15 cellular contexts compared by ENCODE assay signal in genomic region chr5:135236951-135237791, GRCh38.
DNase-seq lines count a peak whose midpoint lies in the region; ATAC-seq and TF ChIP-seq lines count a peak whose summit lies in the region.
"Had no signal": no experiment of that assay in that cellular context is flagged by ENCODE, and none has a peak within 500 bp of the region (broad histone marks: within the 10 kb centered on the region; RNA-seq: fewer than 3 reads in every experiment).

No MANE protein-coding gene starts in this region.

- no peaks in the 10 kb centered on the region for H3K79me2 ChIP-seq in mammary epithelial cell (ENCODE audit: insufficient read depth, low read length)

- H4K20me1 ChIP-seq in mammary epithelial cell (ENCODE audit: insufficient read depth, low read length): no peaks in the 10 kb centered on the region

- 78% methylated on average over 6 of the region's 9 CpGs for WGBS in mammary epithelial cell (ENCODE audit: low coverage, missing lambda C conversion rate)
- WGBS in sigmoid colon, 2 donors: 81 to 82% methylated on average over 9 of the region's 9 CpGs

- H3K4me2 ChIP-seq in mammary epithelial cell (ENCODE audit: insufficient read depth, low read depth, low read length): no peak overlapping the region

- H3K27me3 ChIP-seq in mammary epithelial cell (ENCODE audit: insufficient read depth, low read length) (no peaks in the 10 kb centered on the region), left ventricle myocardium inferior (ENCODE audit: low read depth) (no peaks in the 10 kb centered on the region), sigmoid colon (no peaks in the 10 kb centered on the region)
- H3K27me3 ChIP-seq: dorsolateral prefrontal cortex, pancreas had no signal

- TF ChIP-seq CTCF in mammary epithelial cell (conservative IDR thresholded peaks at IDR 0.05 in 1 of 2, IDR thresholded peaks at IDR 0.05 in 1 of 2; ENCODE audit: extremely low read depth in 1 of 2, insufficient read depth in 1 of 2, low read depth in 1 of 2, low read length in 2 of 2) (no peak), left ventricle myocardium inferior (IDR thresholded peaks at IDR 0.05; ENCODE audit: borderline replicate concordance) (no peak), sigmoid colon (IDR thresholded peaks at IDR 0.05) (no peak)

- DNase-seq in NCI-H446 treated with DMSO at 0.1 percent for 48 hours (lab: John Stamatoyannopoulos, UW) (peak; percentile 17), mammary epithelial cell (no peak), left ventricle myocardium inferior (peak; percentile 27), sigmoid colon (peak; percentile 68)
- DNase-seq in activated CD4-positive, alpha-beta T cell treated with anti-CD3 and anti-CD28 coated beads for 1 hour: no peak
- DNase-seq: activated CD4-positive, alpha-beta T cell treated with anti-CD3 and anti-CD28 coated beads, Interleukin-2, amount 10 ng/mL, durations not matched to agents 7 days and 5 days; midbrain; NCI-H1930; NCI-H748 treated with DMSO at 0.1 percent for 48 hours; pancreas; substantia nigra had no signal

- in situ Hi-C loops in mammary epithelial cell (cut with MboI; ENCODE audit: low sequenced_read_pairs in 2 of 2): no loop called here

- no peak for TF ChIP-seq EP300 in sigmoid colon (IDR thresholded peaks at IDR 0.05)

- peaks cover 30% of the 10 kb centered on the region for H3K4me1 ChIP-seq in mammary epithelial cell (ENCODE audit: insufficient read depth, low read length)
- peaks cover 30% of the 10 kb centered on the region for H3K4me1 ChIP-seq in left ventricle myocardium inferior
- peaks cover 0 to 65% (median 50%) of the 10 kb centered on the region in 4 donors for H3K4me1 ChIP-seq in sigmoid colon
- H3K4me1 ChIP-seq: pancreas had no signal

- H3K36me3 ChIP-seq in mammary epithelial cell (ENCODE audit: insufficient read depth, low read length) (no peaks in the 10 kb centered on the region), left ventricle myocardium inferior (no peaks in the 10 kb centered on the region), sigmoid colon (no peaks in the 10 kb centered on the region)
- H3K36me3 ChIP-seq: pancreas had no signal

- ATAC-seq in HG03025 (IDR thresholded peaks at IDR 0.05; ENCODE audit: low FRiP score, unreplicated experiment) (no peak), GM21786 (IDR thresholded peaks at IDR 0.05; ENCODE audit: unreplicated experiment) (no peak), GM19452 (IDR thresholded peaks at IDR 0.05; ENCODE audit: unreplicated experiment) (no peak)
- ATAC-seq: pancreas had no signal

- H3K4me3 ChIP-seq in mammary epithelial cell (replicated peaks in 1 of 3; ENCODE audit: insufficient read depth in 1 of 3, low read depth in 2 of 3, low read length in 3 of 3) (no peak overlapping the region), left ventricle myocardium inferior (no peak overlapping the region), sigmoid colon (no peak overlapping the region)
- H3K4me3 ChIP-seq: dorsolateral prefrontal cortex, pancreas had no signal

- no peak overlapping the region for H3K9ac ChIP-seq in mammary epithelial cell (ENCODE audit: insufficient read depth, low read length)

- CTCF ChIA-PET in mammary epithelial cell (lab: Charles Lee; ENCODE audit: low non-redundant PET): no interaction called here

- intact Hi-C loops in mammary epithelial cell (cut with micrococcal nuclease): no loop called here
- intact Hi-C loops in left ventricle myocardium inferior (cut with micrococcal nuclease): no loop called here
- intact Hi-C loops in sigmoid colon (cut with DNase I): no loop called here

- dilution Hi-C loops in mammary epithelial cell (cut with HindIII; ENCODE audit: low sequenced_read_pairs): no loop called here

- H3K27ac ChIP-seq in mammary epithelial cell (ENCODE audit: insufficient read depth, low read depth, low read length) (no peak overlapping the region), left ventricle myocardium inferior (replicated peaks) (no peak overlapping the region), sigmoid colon (no peak overlapping the region)
- H3K27ac ChIP-seq: dorsolateral prefrontal cortex, pancreas had no signal

- H3K9me3 ChIP-seq in mammary epithelial cell (replicated peaks; ENCODE audit: insufficient read depth, low read length): no peaks in the 10 kb centered on the region
- H3K9me3 ChIP-seq in left ventricle myocardium inferior (replicated peaks): no peaks in the 10 kb centered on the region
- no peaks in the 10 kb centered on the region for H3K9me3 ChIP-seq in sigmoid colon
- H3K9me3 ChIP-seq: pancreas had no signal

- peak overlapping the region; percentile 25 for H2AFZ ChIP-seq in mammary epithelial cell (ENCODE audit: low read depth, low read length)

- TF ChIP-seq POLR2A in sigmoid colon (IDR thresholded peaks at IDR 0.05): no peak

- BruUV-seq in mammary epithelial cell (replicated peaks; lab: Mats Ljungman, UMichigan): no TSS peak

Comparison
In these comparisons a context has a peak if more than half of its experiments do, and no peak if none do; other contexts are left out.
1. DNase-seq: peak in NCI-H446 treated with DMSO at 0.1 percent for 48 hours (single experiment), left ventricle myocardium inferior (single experiment) and sigmoid colon (single experiment); none in mammary epithelial cell (single experiment) and activated CD4-positive, alpha-beta T cell treated with anti-CD3 and anti-CD28 coated beads for 1 hour (single experiment).